ENCODE assay signal across 8 cellular contexts in genomic region chr1:12615916-12616708, GRCh38. TPM values are rescaled to one million over a fixed set of nuclear protein-coding genes. Genes with fewer than 3 reads are reported as not detected.
DNase-seq lines count a peak whose midpoint lies in the region; ATAC-seq and TF ChIP-seq lines count a peak whose summit lies in the region.

No MANE protein-coding gene starts in this region.

- in situ Hi-C loops in astrocyte of the cerebellum (cut with HindIII; ENCODE audit: low sequenced_read_pairs): no loop called here
- in situ Hi-C loops in gastrocnemius medialis (cut with MboI; ENCODE audit: low sequenced_read_pairs in 4 of 4): loop anchor here in 2 of 4 donors (5.0 kb wide), 1 partner anchor 209 kb away; no protein-coding TSS in a partner anchor
- in situ Hi-C loops in KBM-7 (cut with MboI; ENCODE audit: low pct_unique_long_range_greater_than_20kb, low sequenced_read_pairs): loop anchor here (25.0 kb wide), 1 partner anchor 304 kb away; no protein-coding TSS in a partner anchor

- POLR2A ChIA-PET in CD8-positive, alpha-beta memory T cell (lab: Charles Lee): interaction anchor here (0.6 to 2.7 kb wide), 5 partner anchors 10 to 256 kb away, joined by 3 to 18 read pairs (median 6); no protein-coding TSS in a partner anchor

- ATAC-seq in gastrocnemius medialis (peak; percentile 51 to 54), GM21825 (IDR thresholded peaks at IDR 0.05; ENCODE audit: unreplicated experiment) (no peak)

- TF ChIP-seq CTCF in astrocyte of the cerebellum (IDR thresholded peaks at IDR 0.05; ENCODE audit: low read depth, low read length, missing control alignments): no peak
- no peak for TF ChIP-seq CTCF in gastrocnemius medialis (IDR thresholded peaks at IDR 0.05 in 4 of 5, conservative IDR thresholded peaks at IDR 0.05 in 1 of 5)

- peaks cover 0 to 2% (median 0%) of the 10 kb centered on the region in 5 donors for H3K9me3 Mint-ChIP-seq in CD8-positive, alpha-beta memory T cell

- peak overlapping the region; percentile 67 to 97 (median 88) for H3K27ac Mint-ChIP-seq in CD8-positive, alpha-beta memory T cell

- peaks cover 47% of the 10 kb centered on the region for H3K4me1 ChIP-seq in CD8-positive, alpha-beta memory T cell (ENCODE audit: insufficient read depth, low read length)
- H3K4me1 ChIP-seq in gastrocnemius medialis: peaks cover 43 to 49% of the 10 kb centered on the region in 2 donors

- intact Hi-C loops in gastrocnemius medialis (cut with DNase I; ENCODE audit: low total_unique reads): loop anchor here (5.0 kb wide), 1 partner anchor 384 kb away; the partner anchor contains the start of gene VPS13D

- peaks cover 8% of the 10 kb centered on the region for H3K36me3 ChIP-seq in CD8-positive, alpha-beta memory T cell (ENCODE audit: insufficient read depth, low read length)
- H3K36me3 ChIP-seq in gastrocnemius medialis: peaks cover 0 to under 1% of the 10 kb centered on the region in 2 donors

- H3K27ac ChIP-seq in CD8-positive, alpha-beta memory T cell (ENCODE audit: low read depth, low read length): peak overlapping the region; percentile 85
- H3K27ac ChIP-seq in gastrocnemius medialis: peak overlapping the region; percentile 87 to 97 (median 94)

- CTCF ChIA-PET in CD8-positive, alpha-beta memory T cell (lab: Charles Lee): interaction anchor here (1.2 to 7.9 kb wide), 8 partner anchors 10 to 281 kb away, joined by 3 to 124 read pairs (median 6); no protein-coding TSS in a partner anchor

- peak; percentile 50 to 70 for TF ChIP-seq POLR2A in gastrocnemius medialis (IDR thresholded peaks at IDR 0.05)

- peak in 1 of 5 donors; percentile 29 for DNase-seq in CD8-positive, alpha-beta memory T cell
- DNase-seq in Kasumi-1 (lab: John Stamatoyannopoulos, UW): peak; percentile 29 to 58
- no peak for DNase-seq in astrocyte of the cerebellum (ENCODE audit: low read depth)
- peak; percentile 80 to 88 for DNase-seq in gastrocnemius medialis
- DNase-seq in KBM-7: no peak
- DNase-seq in SHP77 treated with DMSO at 0.1 percent for 48 hours (lab: John Stamatoyannopoulos, UW): no peak

- peak overlapping the region; percentile 98 to 99 (median 98) for H3K4me3 Mint-ChIP-seq in CD8-positive, alpha-beta memory T cell

- H3K36me3 Mint-ChIP-seq in CD8-positive, alpha-beta memory T cell: peaks cover 0 to 51% (median 10%) of the 10 kb centered on the region in 3 donors

- H3K4me3 ChIP-seq in CD8-positive, alpha-beta memory T cell (ENCODE audit: low read length): peak overlapping the region; percentile 92
- H3K4me3 ChIP-seq in astrocyte of the cerebellum (ENCODE audit: low read depth, low read length) (peak overlapping the region; percentile 92), iPS-18c (ENCODE audit: insufficient read depth, low read depth, low read length) (peak overlapping the region; percentile 91), gastrocnemius medialis (peak overlapping the region; percentile 72 to 90 (median 86))

- H3K4me1 Mint-ChIP-seq in CD8-positive, alpha-beta memory T cell: peaks cover 69 to 78% (median 69%) of the 10 kb centered on the region in 3 donors

- H3K9me3 ChIP-seq in CD8-positive, alpha-beta memory T cell (ENCODE audit: low read length): no peaks in the 10 kb centered on the region
- H3K9me3 ChIP-seq in iPS-18c (ENCODE audit: control insufficient read depth, insufficient read depth, low read length) (no peaks in the 10 kb centered on the region), gastrocnemius medialis (no peaks in the 10 kb centered on the region)

- H3K27me3 Mint-ChIP-seq in CD8-positive, alpha-beta memory T cell: peaks cover 0 to 10% of the 10 kb centered on the region in 2 donors

- no peaks in the 10 kb centered on the region for H3K27me3 ChIP-seq in CD8-positive, alpha-beta memory T cell (ENCODE audit: insufficient read depth, low read length, poor library complexity, severe bottlenecking)
- H3K27me3 ChIP-seq in gastrocnemius medialis: no peaks in the 10 kb centered on the region

RNA-seq across cellular contexts. Expression of gene DHRS3, which starts 1.9 kb away (rescaled TPM):
- 100 to 1,000 TPM; 117 to 123 TPM for total RNA-seq in CD8-positive, alpha-beta memory T cell
- polyA plus RNA-seq in CD8-positive, alpha-beta memory T cell: 31.9 TPM
- 100 to 1,000 TPM in 1 of 4 donors, 10 to 100 TPM in 3; 28.5 to 108 (median 67.0) TPM for total RNA-seq in gastrocnemius medialis

RNA-seq across cellular contexts. Expression of gene AADACL4, which starts 27.8 kb away (rescaled TPM):
- total RNA-seq in CD8-positive, alpha-beta memory T cell: not detected
- polyA plus RNA-seq in CD8-positive, alpha-beta memory T cell: not detected
- not detected for total RNA-seq in gastrocnemius medialis

Comparison
In these comparisons a context has a peak if more than half of its experiments do, and no peak if none do; other contexts are left out.
1. DNase-seq: peak in Kasumi-1 (2 of 2) and gastrocnemius medialis (2 of 2); none in astrocyte of the cerebellum (single experiment), KBM-7 (single experiment) and SHP77 treated with DMSO at 0.1 percent for 48 hours (single experiment).
2. Peak in every context shown above with its lines, with median percentiles within 50 percentile points of each other: H3K4me3 ChIP-seq.